ENCODE assay signal across 8 cellular contexts in genomic region chr7:107743567-107744344, GRCh38. TPM values are rescaled to one million over a fixed set of nuclear protein-coding genes. Genes with fewer than 3 reads are reported as not detected.
DNase-seq lines count a peak whose midpoint lies in the region; ATAC-seq, FAIRE-seq and TF ChIP-seq lines count a peak whose summit lies in the region.

TSS of gene CBLL1 (plus strand) at chr7:107744142. CDS start at chr7:107744164, 22 bp downstream.

- peak within 1 kb of the TSS; percentile 67 to 94 (median 82) for H3K4me3 ChIP-seq in heart left ventricle

- H3K9me3 Mint-ChIP-seq in type B pancreatic cell: no peaks in the 10 kb centered on the region

- TF ChIP-seq CTCF in heart left ventricle (IDR thresholded peaks at IDR 0.05): peak; percentile 51 to 94 (median 74)
- TF ChIP-seq CTCF in type B pancreatic cell (conservative IDR thresholded peaks at IDR 0.05): peak; percentile 77

- H3K27ac ChIP-seq in adipose tissue (ENCODE audit: low read depth, low read length): peak within 1 kb of the TSS; percentile 57
- H3K27ac ChIP-seq in heart left ventricle: peak within 1 kb of the TSS; percentile 92 to 99 (median 97)

- FAIRE-seq in GM12891 (lab: Jason Lieb, UNC): peak; percentile 92

- TF ChIP-seq POLR2A in GM12891 (IDR thresholded peaks at IDR 0.05; ENCODE audit: low read depth, low read length): peak; percentile 93
- peak in 1 of 2 donors; percentile 72 for TF ChIP-seq POLR2A in heart left ventricle (IDR thresholded peaks at IDR 0.05)

- H3K36me3 ChIP-seq in heart left ventricle: peaks cover 0 to 2% (median 1%) of the 10 kb centered on the region in 9 donors

- no peaks in the 10 kb centered on the region for H3K36me3 Mint-ChIP-seq in type B pancreatic cell

- peaks cover 13% of the 10 kb centered on the region for H3K4me1 Mint-ChIP-seq in type B pancreatic cell (ENCODE audit: unreplicated experiment)

- 0% methylated on average over 56 of the region's 56 CpGs for WGBS in adipose tissue, 3 donors
- 0 to 1% (median 0%) methylated on average over 14 to 56 of the region's 56 CpGs for WGBS in heart left ventricle, 4 donors

- peaks cover 7 to 48% (median 28%) of the 10 kb centered on the region in 12 donors for H3K4me1 ChIP-seq in heart left ventricle

- peaks cover 16% of the 10 kb centered on the region for H3K27me3 Mint-ChIP-seq in type B pancreatic cell

- intact Hi-C loops in heart left ventricle (cut with DNase I): loop anchor here (2.0 to 10.0 kb wide), 6 partner anchors 129 to 404 kb away; partner anchors contain the start of genes COG5 (in 1 of the 10) and DUS4L (in 1 of the 10)

- H3K4me3 Mint-ChIP-seq in type B pancreatic cell: peak within 1 kb of the TSS; percentile 98

- no peaks in the 10 kb centered on the region for H3K9me3 ChIP-seq in heart left ventricle

- DNase-seq in GM12891 (ENCODE audit: insufficient read length, low spot score) (peak; percentile 67), NCI-H1436 (lab: John Stamatoyannopoulos, UW) (peak; percentile 91), T follicular helper cell (ENCODE audit: low read depth) (peak; percentile 97), heart left ventricle (peak; percentile 97 to 98 (median 98)), pons (ENCODE audit: low spot score) (peak; percentile 96), type B pancreatic cell (ENCODE audit: extremely low spot score, unreplicated experiment) (peak; percentile 97)

- H3K27ac Mint-ChIP-seq in type B pancreatic cell: peak within 1 kb of the TSS; percentile 98

- peak; percentile 83 for ATAC-seq in HG02840 (IDR thresholded peaks at IDR 0.05; ENCODE audit: low FRiP score, unreplicated experiment)
- peak; percentile 98 to 99 (median 98) for ATAC-seq in heart left ventricle

- no peaks in the 10 kb centered on the region for H3K27me3 ChIP-seq in heart left ventricle

TF ChIP-seq in GM12891, 5 proteins besides CTCF, POLR2A, EP300 and RAD21:
- TF ChIP-seq PAX5 (IDR thresholded peaks at IDR 0.05; ENCODE audit: insufficient read depth, low read length, severe bottlenecking) (no peak), POU2F2 (IDR thresholded peaks at IDR 0.05; ENCODE audit: low read depth, low read length) (0 out of 2 replicates have a peak, but pooled peaks have one; percentile 16), TAF1 (IDR thresholded peaks at IDR 0.05; ENCODE audit: low read depth, low read length) (0 out of 2 replicates have a peak, but pooled peaks have one; percentile 70), SPI1 (IDR thresholded peaks at IDR 0.05; ENCODE audit: low read depth, low read length) (peak; percentile 80), POLR2AphosphoS5 (IDR thresholded peaks at IDR 0.05; ENCODE audit: low read depth, low read length) (peak; percentile 79)

RNA-seq across cellular contexts. Expression of gene CBLL1, which starts in this region (rescaled TPM):
- 19.1 TPM for polyA plus RNA-seq in GM12891 (2012; ENCODE audit: low read depth, missing spikeins)
- polyA plus RNA-seq in adipose tissue: 10 to 100 TPM in 1 of 3 donors, 1 to 10 TPM in 2; 5.4 to 11.4 (median 9.4) TPM
- total RNA-seq in heart left ventricle: 10 to 100 TPM; 17.1 to 39.8 (median 24.3) TPM
- 10 to 100 TPM in 1 of 2 donors, 1 to 10 TPM in 1; 5.0 to 11.3 TPM for polyA plus RNA-seq in heart left ventricle
- 25.0 and 28.3 TPM in 2 replicates for total RNA-seq in type B pancreatic cell (ENCODE audit: low replicate concordance)

Comparison
In these comparisons a context has a peak if more than half of its experiments do, and no peak if none do; other contexts are left out.
1. Peak in every context shown above with its lines: DNase-seq, ATAC-seq, H3K4me3 ChIP-seq and H3K27ac ChIP-seq.